ENCODE assay signal across 17 cellular contexts in the genomic region with DNA sequence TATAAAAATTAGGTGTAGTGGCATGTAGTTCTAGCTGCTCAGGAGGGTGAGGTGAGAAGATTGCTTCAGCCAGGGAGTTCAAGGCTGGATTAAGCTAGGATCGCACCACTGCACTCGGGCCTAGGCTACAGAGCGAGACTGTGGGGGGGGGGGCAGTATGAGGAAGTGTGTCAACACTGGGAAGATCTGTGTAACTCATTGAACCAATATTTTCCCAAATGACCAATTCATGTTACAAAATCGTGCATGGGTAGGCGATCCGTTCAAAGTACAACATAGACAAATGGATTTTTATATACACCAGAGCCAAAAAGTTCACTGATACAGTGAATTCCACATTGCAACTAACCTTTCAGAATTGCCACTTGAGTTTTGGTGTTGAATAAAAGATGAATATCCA. TPM values are rescaled to one million over a fixed set of nuclear protein-coding genes. Genes with fewer than 3 reads are reported as not detected.
DNase-seq lines count a peak whose midpoint lies in the region; ATAC-seq and TF ChIP-seq lines count a peak whose summit lies in the region.
"Had no signal": no experiment of that assay in that cellular context is flagged by ENCODE, and none has a peak within 500 bp of the region (broad histone marks: within the 10 kb centered on the region; RNA-seq: fewer than 3 reads in every experiment).

No MANE protein-coding gene starts in this region.

- no peak overlapping the region for H3K9ac ChIP-seq in smooth muscle cell (ENCODE audit: low read depth)

- peak; percentile 28 for ATAC-seq in Right ventricle myocardium superior (ENCODE audit: poor library complexity)
- ATAC-seq in activated T-helper 17 cell treated with anti-CD3 and anti-CD28 coated beads, Interleukin-2, amount 50 U/mL, for 72 hours (replicated peaks): no peak
- peak; percentile 56 for ATAC-seq in left colon
- ATAC-seq: HCT116 had no signal

- DNase-seq in Right ventricle myocardium superior (no peak), right atrium auricular region (ENCODE audit: low spot score) (no peak), left colon (no peak), smooth muscle cell (lab: John Stamatoyannopoulos, UW; ENCODE audit: unreplicated experiment) (no peak), 8988T (no peak), type B pancreatic cell (ENCODE audit: extremely low spot score, unreplicated experiment) (no peak)
- DNase-seq in stimulated activated CD4-positive, alpha-beta T cell treated with anti-CD3 and anti-CD28 coated beads, Interleukin-2, amount 100 ng/mL, for 48 hours: no peak
- DNase-seq: foreskin melanocyte, kidney, NCI-H1417 treated with DMSO at 0.1 percent for 48 hours, NCI-H510A, nucleus accumbens, RPMI8226 had no signal

- WGBS in smooth muscle cell (ENCODE audit: low lambda C conversion rate): 94% methylated on average over 6 of the region's 6 CpGs

- H3K27me3 ChIP-seq in right atrium auricular region (no peaks in the 10 kb centered on the region), smooth muscle cell (ENCODE audit: low read depth) (no peaks in the 10 kb centered on the region)
- H3K27me3 ChIP-seq: adrenal gland had no signal

- H3K4me3 Mint-ChIP-seq in activated T-helper 17 cell treated with anti-CD3 and anti-CD28 coated beads, Interleukin-2, amount 50 U/mL, for 72 hours: peak overlapping the region; percentile 29
- H3K4me3 Mint-ChIP-seq in type B pancreatic cell: no peak overlapping the region
- H3K4me3 Mint-ChIP-seq: T-helper 2 cell treated with Interferon-gamma antibody and Interleukin-4, amounts not matched to agents 5 μg/mL and 100 μg/mL, for 36 hours had no signal

- no peaks in the 10 kb centered on the region for H3K27me3 Mint-ChIP-seq in activated T-helper 17 cell treated with anti-CD3 and anti-CD28 coated beads, Interleukin-2, amount 50 U/mL, for 72 hours
- no peaks in the 10 kb centered on the region for H3K27me3 Mint-ChIP-seq in type B pancreatic cell

- H3K27ac ChIP-seq in right atrium auricular region (no peak overlapping the region), smooth muscle cell (ENCODE audit: low read depth) (peak overlapping the region; percentile 13)

- H2AFZ ChIP-seq in smooth muscle cell (ENCODE audit: low read depth): no peak overlapping the region

- H3K27ac Mint-ChIP-seq in activated T-helper 17 cell treated with anti-CD3 and anti-CD28 coated beads, Interleukin-2, amount 50 U/mL, for 72 hours: peak overlapping the region; percentile 59
- H3K27ac Mint-ChIP-seq in type B pancreatic cell: no peak overlapping the region
- H3K27ac Mint-ChIP-seq: T-helper 2 cell treated with Interferon-gamma antibody and Interleukin-4, amounts not matched to agents 5 μg/mL and 100 μg/mL, for 36 hours had no signal

- no peak overlapping the region for H3K4me3 ChIP-seq in right atrium auricular region
- H3K4me3 ChIP-seq in smooth muscle cell: no peak overlapping the region

- no peak overlapping the region for H3K4me2 ChIP-seq in smooth muscle cell

- H3K9me3 Mint-ChIP-seq in activated T-helper 17 cell treated with anti-CD3 and anti-CD28 coated beads, Interleukin-2, amount 50 U/mL, for 72 hours: no peaks in the 10 kb centered on the region
- H3K9me3 Mint-ChIP-seq in type B pancreatic cell: no peaks in the 10 kb centered on the region

- H3K4me1 ChIP-seq in right atrium auricular region (peaks cover 0 to 91% of the 10 kb centered on the region in 2 donors), smooth muscle cell (ENCODE audit: low read depth) (peaks cover 4% of the 10 kb centered on the region)

- TF ChIP-seq CTCF in right atrium auricular region (IDR thresholded peaks at IDR 0.05) (no peak), smooth muscle cell (IDR thresholded peaks at IDR 0.05; ENCODE audit: borderline replicate concordance, insufficient read depth, poor library complexity, severe bottlenecking) (no peak), type B pancreatic cell (conservative IDR thresholded peaks at IDR 0.05) (no peak)

- intact Hi-C loops in Right ventricle myocardium superior (cut with DNase I): no loop called here
- intact Hi-C loops in left colon (cut with DNase I, micrococcal nuclease): no loop called here

- H3K79me2 ChIP-seq in smooth muscle cell (ENCODE audit: low read depth): peaks cover 100% of the 10 kb centered on the region

- peaks cover 36% of the 10 kb centered on the region for H3K36me3 Mint-ChIP-seq in activated T-helper 17 cell treated with anti-CD3 and anti-CD28 coated beads, Interleukin-2, amount 50 U/mL, for 72 hours (ENCODE audit: low read depth)
- H3K36me3 Mint-ChIP-seq in type B pancreatic cell: peaks cover 10% of the 10 kb centered on the region

- peaks cover 58% of the 10 kb centered on the region for H3K4me1 Mint-ChIP-seq in activated T-helper 17 cell treated with anti-CD3 and anti-CD28 coated beads, Interleukin-2, amount 50 U/mL, for 72 hours
- H3K4me1 Mint-ChIP-seq in type B pancreatic cell (ENCODE audit: unreplicated experiment): peaks cover 55% of the 10 kb centered on the region

- H3K9me3 ChIP-seq in right atrium auricular region (no peaks in the 10 kb centered on the region), smooth muscle cell (replicated peaks; ENCODE audit: low read depth) (no peaks in the 10 kb centered on the region)
- H3K9me3 ChIP-seq: adrenal gland had no signal

- H4K20me1 ChIP-seq in smooth muscle cell (ENCODE audit: low read depth): peaks cover 100% of the 10 kb centered on the region

- H3K36me3 ChIP-seq in right atrium auricular region (no peaks in the 10 kb centered on the region), smooth muscle cell (ENCODE audit: low read depth) (no peaks in the 10 kb centered on the region)

- no peaks in the 10 kb centered on the region for H3F3A ChIP-seq in smooth muscle cell (ENCODE audit: low read depth)

RNA-seq across cellular contexts. Expression of a gene that starts 8.1 kb away (rescaled TPM):
- total RNA-seq in Right ventricle myocardium superior (90.9 TPM), right atrium auricular region (100 to 1,000 TPM in 1 of 2 donors, 10 to 100 TPM in 1; 57.5 to 102 TPM), left colon (100 to 1,000 TPM in 1 of 2 donors, 10 to 100 TPM in 1; 76.1 to 100 TPM), smooth muscle cell (88.9 and 137 TPM in 2 replicates), type B pancreatic cell (ENCODE audit: low replicate concordance) (106 and 123 TPM in 2 replicates)
- total RNA-seq in activated T-helper 17 cell treated with anti-CD3 and anti-CD28 coated beads, Interleukin-2, amount 50 U/mL, for 72 hours: 10 to 100 TPM; 74.5 to 92.3 TPM
- polyA plus RNA-seq in smooth muscle cell: 76.4 and 88.0 TPM in 2 replicates
